Comparison of ENCODE assay signal across 8 cellular contexts in genomic region chr10:11757452-11757819, GRCh38. TPM values are rescaled to one million over a fixed set of nuclear protein-coding genes. Genes with fewer than 3 reads are reported as not detected.
A peak's percentile ranks its signal among the peaks of the same experiment; 100 is the strongest.
DNase-seq lines count a peak whose midpoint lies in the region; ATAC-seq and TF ChIP-seq lines count a peak whose summit lies in the region.

No MANE protein-coding gene starts in this region.

- H3K4me3 ChIP-seq in AG09309 (ENCODE audit: control insufficient read depth, low read depth, low read length) (no peak overlapping the region), ascending aorta (no peak overlapping the region), left lung (no peak overlapping the region)

- H3K4me1 ChIP-seq in ascending aorta (peaks cover 8% of the 10 kb centered on the region in 2 donors), left lung (peaks cover 9 to 13% of the 10 kb centered on the region in 2 donors)

- no peaks in the 10 kb centered on the region for H3K27me3 ChIP-seq in ascending aorta
- H3K27me3 ChIP-seq in left lung: no peaks in the 10 kb centered on the region

- DNase-seq in AG09309 (ENCODE audit: low read depth) (peak; percentile 69), KBM-7 (peak; percentile 14), ascending aorta (ENCODE audit: low spot score in 2 of 2) (peak; percentile 39 to 77), left lung (peak in 1 of 2 donors; percentile 52), ureter (ENCODE audit: low spot score) (peak; percentile 88), SK-N-DZ (ENCODE audit: low spot score) (no peak)

- H3K27ac ChIP-seq in ascending aorta (peak overlapping the region; percentile 54 to 85), left lung (peak overlapping the region; percentile 39 to 55)

- ATAC-seq in left lung (peak; percentile 87), GM19455 (IDR thresholded peaks at IDR 0.05; ENCODE audit: unreplicated experiment) (no peak), GM19463 (IDR thresholded peaks at IDR 0.05; ENCODE audit: unreplicated experiment) (no peak)

- TF ChIP-seq CTCF in AG09309 (IDR thresholded peaks at IDR 0.05; ENCODE audit: control insufficient read depth, insufficient read depth, low read depth, low read length, missing control alignments) (no peak), ascending aorta (IDR thresholded peaks at IDR 0.05) (no peak), left lung (IDR thresholded peaks at IDR 0.05) (no peak)

- in situ Hi-C loops in KBM-7 (cut with MboI; ENCODE audit: low pct_unique_long_range_greater_than_20kb, low sequenced_read_pairs): no loop called here

- intact Hi-C loops in ascending aorta (cut with DNase I): no loop called here
- intact Hi-C loops in left lung (cut with DNase I): loop anchor here in 1 of 2 donors (10.0 kb wide), 1 partner anchor 243 kb away; no protein-coding TSS in a partner anchor

- H3K9me3 ChIP-seq in ascending aorta (no peaks in the 10 kb centered on the region), left lung (no peaks in the 10 kb centered on the region)

- H3K36me3 ChIP-seq in ascending aorta: peaks cover 0 to 6% of the 10 kb centered on the region in 2 donors
- peaks cover 0 to 32% of the 10 kb centered on the region in 2 donors for H3K36me3 ChIP-seq in left lung

RNA-seq across cellular contexts. Expression of gene ECHDC3, which starts 15.3 kb away (rescaled TPM):
- 12.2 TPM for total RNA-seq in ascending aorta
- 10 to 100 TPM; 24.9 to 32.6 TPM for total RNA-seq in left lung
- total RNA-seq in ureter: 13.3 TPM
- polyA plus RNA-seq in SK-N-DZ (2014; cell fraction: cytosol; rRNA removed): 19.2 and 19.6 TPM in 2 replicates
- 8.7 and 14.1 TPM in 2 replicates for polyA plus RNA-seq in SK-N-DZ (2014; cell fraction: nucleus; rRNA removed)
